1 cellular context compared by ENCODE assay signal in the genomic region with DNA sequence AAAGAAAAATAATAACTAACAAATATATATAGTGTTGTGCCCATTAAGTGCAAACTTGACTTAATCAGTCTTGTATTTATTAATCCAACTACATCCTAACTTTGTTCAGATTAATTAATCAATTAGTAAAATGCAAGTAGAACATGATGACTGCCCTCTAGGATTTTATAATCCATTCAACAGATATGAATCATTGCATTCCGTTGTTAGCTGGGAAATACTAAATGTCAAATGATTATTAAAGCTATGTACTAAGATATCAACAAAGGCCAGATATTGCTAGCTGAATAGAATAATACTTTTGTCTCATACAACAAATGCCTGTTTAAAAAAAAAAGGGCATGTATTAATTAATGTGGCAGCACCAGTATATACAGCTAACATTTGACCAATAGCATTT.
TF ChIP-seq lines count a peak whose summit lies in the region.

No MANE protein-coding gene starts in this region.

TF ChIP-seq in SK-N-SH, 30 proteins besides CTCF, POLR2A, EP300 and RAD21 (continued from another document):
- TF ChIP-seq, protein P1, sequence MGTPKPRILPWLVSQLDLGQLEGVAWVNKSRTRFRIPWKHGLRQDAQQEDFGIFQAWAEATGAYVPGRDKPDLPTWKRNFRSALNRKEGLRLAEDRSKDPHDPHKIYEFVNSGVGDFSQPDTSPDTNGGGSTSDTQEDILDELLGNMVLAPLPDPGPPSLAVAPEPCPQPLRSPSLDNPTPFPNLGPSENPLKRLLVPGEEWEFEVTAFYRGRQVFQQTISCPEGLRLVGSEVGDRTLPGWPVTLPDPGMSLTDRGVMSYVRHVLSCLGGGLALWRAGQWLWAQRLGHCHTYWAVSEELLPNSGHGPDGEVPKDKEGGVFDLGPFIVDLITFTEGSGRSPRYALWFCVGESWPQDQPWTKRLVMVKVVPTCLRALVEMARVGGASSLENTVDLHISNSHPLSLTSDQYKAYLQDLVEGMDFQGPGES (IDR thresholded peaks at IDR 0.05; ENCODE audit: low read depth, low read length) = no peak
- TF ChIP-seq USF1 (IDR thresholded peaks at IDR 0.05; ENCODE audit: borderline replicate concordance, low read depth) (no peak), TCF12 (IDR thresholded peaks at IDR 0.05) (peak; percentile 76)
